ENCODE assay signal across 12 cellular contexts in the genomic region with DNA sequence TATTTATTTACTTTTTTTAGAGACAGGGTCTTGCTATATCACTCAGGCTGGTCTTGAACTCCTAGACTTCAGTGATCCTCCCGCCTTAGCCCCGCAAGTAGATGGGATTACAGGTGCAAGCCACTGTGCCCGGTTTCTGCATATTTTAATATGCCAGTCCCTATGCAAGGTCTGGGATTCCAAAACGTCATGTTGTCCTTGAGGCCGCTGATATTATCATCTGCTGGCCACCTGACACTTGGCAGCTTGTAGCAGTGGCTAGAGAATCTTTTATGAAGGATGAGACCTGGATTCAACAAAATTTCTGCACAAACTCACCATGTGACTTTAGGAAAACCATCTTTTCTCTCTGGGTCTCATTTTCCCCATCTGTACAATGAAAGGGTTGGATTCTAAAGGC.
"Had no signal": no experiment of that assay in that cellular context is flagged by ENCODE, and none has a peak within 500 bp of the region (broad histone marks: within the 10 kb centered on the region; RNA-seq: fewer than 3 reads in every experiment).

No MANE protein-coding gene starts in this region.

- H3K27me3 ChIP-seq: pancreas had no signal

- H3K9me3 ChIP-seq: pancreas, SK-N-SH had no signal

- FAIRE-seq: pancreas had no signal

- DNase-seq: activated naive CD4-positive, alpha-beta T cell treated with anti-CD3 and anti-CD28 coated beads for 36 hours; activated naive CD8-positive, alpha-beta T cell treated with anti-CD3 and anti-CD28 coated beads, Interleukin-2, amount 50 U/mL, for 24 hours; effector memory CD4-positive, alpha-beta T cell; immature natural killer cell; naive thymus-derived CD8-positive, alpha-beta T cell; SK-N-SH; stimulated activated CD4-positive, alpha-beta T cell treated with anti-CD3 and anti-CD28 coated beads, Interleukin-15, amount 100 ng/mL, for 24 hours; stimulated activated CD4-positive, alpha-beta T cell treated with anti-CD3 and anti-CD28 coated beads, Interleukin-4, amount 100 ng/mL, for 1 hour; stimulated activated naive B cell treated with anti-CD40 and anti-IgM and Interleukin-4, amounts not matched to agents 10 μg/mL and 1 μg/mL and 100 μg/mL, for 72 hours; T-cell; T-helper 9 cell had no signal

- H3K36me3 ChIP-seq: pancreas had no signal

- ATAC-seq: activated naive CD8-positive, alpha-beta T cell treated with anti-CD3 and anti-CD28 coated beads, Interleukin-2, amount 50 U/mL, for 24 hours; naive thymus-derived CD8-positive, alpha-beta T cell; stimulated activated naive B cell treated with anti-CD40 and anti-IgM and Interleukin-4, amounts not matched to agents 10 μg/mL and 1 μg/mL and 100 μg/mL, for 72 hours; T-cell had no signal

- H3K4me1 ChIP-seq: pancreas had no signal

- H3K4me3 ChIP-seq: pancreas had no signal

- H3K27ac ChIP-seq: pancreas had no signal
